In genomic region chr10:97684866-97685394, GRCh38 we compare ENCODE assay signal across 12 cellular contexts. TPM values are rescaled to one million over a fixed set of nuclear protein-coding genes. Genes with fewer than 3 reads are reported as not detected.
DNase-seq lines count a peak whose midpoint lies in the region; ATAC-seq and TF ChIP-seq lines count a peak whose summit lies in the region.
"Had no signal": no experiment of that assay in that cellular context is flagged by ENCODE, and none has a peak within 500 bp of the region (broad histone marks: within the 10 kb centered on the region; RNA-seq: fewer than 3 reads in every experiment).

No MANE protein-coding gene starts in this region.

- H3K9me3 Mint-ChIP-seq in neural crest cell, result no peaks in the 10 kb centered on the region
- H3K9me3 Mint-ChIP-seq: activated CD4-positive, alpha-beta T cell treated with anti-CD3 and anti-CD28 coated beads, Interleukin-2, amount 10 ng/mL, durations not matched to agents 7 days and 5 days had no signal

- H3K27ac ChIP-seq in ACC112 (ENCODE audit: low read depth, low read length), result peak overlapping the region; percentile 63
- H3K27ac ChIP-seq in KMS-11, result no peak overlapping the region
- peak overlapping the region; percentile 98 for H3K27ac ChIP-seq in epithelial cell of prostate
- H3K27ac ChIP-seq: C4-2B had no signal

- H3K27ac Mint-ChIP-seq in neural crest cell (ENCODE audit: unreplicated experiment), result no peak overlapping the region
- H3K27ac Mint-ChIP-seq: activated CD4-positive, alpha-beta T cell treated with anti-CD3 and anti-CD28 coated beads, Interleukin-2, amount 10 ng/mL, durations not matched to agents 7 days and 5 days had no signal

- H3K36me3 Mint-ChIP-seq in neural crest cell (ENCODE audit: low read depth), result no peaks in the 10 kb centered on the region

- peak overlapping the region; percentile 17; the same call in 1 of the 2 replicates for H3K4me2 ChIP-seq in KMS-11

- ATAC-seq in esophagus mucosa, result no peak

- H2AFZ ChIP-seq in ACC112 (ENCODE audit: low read length, unreplicated experiment), result no peak overlapping the region
- H2AFZ ChIP-seq in KMS-11 (ENCODE audit: low read depth), result no peak overlapping the region

- H3K27me3 ChIP-seq in ACC112 (ENCODE audit: insufficient read depth, low read length) (no peaks in the 10 kb centered on the region), KMS-11 (ENCODE audit: insufficient read depth, low read depth) (no peaks in the 10 kb centered on the region)

- peaks cover 44% of the 10 kb centered on the region for H3K79me2 ChIP-seq in ACC112 (ENCODE audit: control insufficient read depth, insufficient read depth, low read length, unreplicated experiment)
- H3K79me2 ChIP-seq in KMS-11 (ENCODE audit: insufficient read depth, low read depth), result no peaks in the 10 kb centered on the region

- H3K27me3 Mint-ChIP-seq in neural crest cell (ENCODE audit: low read depth), result no peaks in the 10 kb centered on the region
- H3K27me3 Mint-ChIP-seq: activated CD4-positive, alpha-beta T cell treated with anti-CD3 and anti-CD28 coated beads, Interleukin-2, amount 10 ng/mL, durations not matched to agents 7 days and 5 days had no signal

- no peak overlapping the region for H3K9ac ChIP-seq in KMS-11

- H3K4me3 ChIP-seq in ACC112 (ENCODE audit: low read depth, low read length) (peak overlapping the region; percentile 88), KMS-11 (IDR thresholded peaks at IDR 0.05; ENCODE audit: insufficient read depth, low read depth, low read length) (no peak overlapping the region)

- peak overlapping the region; percentile 57 for H3K4me3 Mint-ChIP-seq in neural crest cell
- H3K4me3 Mint-ChIP-seq: activated CD4-positive, alpha-beta T cell treated with anti-CD3 and anti-CD28 coated beads, Interleukin-2, amount 10 ng/mL, durations not matched to agents 7 days and 5 days had no signal

- no peaks in the 10 kb centered on the region for H4K20me1 ChIP-seq in KMS-11 (ENCODE audit: insufficient read depth)

- no peaks in the 10 kb centered on the region for H3K36me3 ChIP-seq in ACC112 (ENCODE audit: insufficient read depth, low read length)
- no peaks in the 10 kb centered on the region for H3K36me3 ChIP-seq in KMS-11 (ENCODE audit: insufficient read depth)

- TF ChIP-seq CTCF in KMS-11 (conservative IDR thresholded peaks at IDR 0.05; ENCODE audit: low read depth, low read length) (no peak), neural crest cell (conservative IDR thresholded peaks at IDR 0.05) (no peak)

- H3K4me1 Mint-ChIP-seq in neural crest cell, result peaks cover 18% of the 10 kb centered on the region

- in situ Hi-C loops in ACHN (cut with HindIII; ENCODE audit: low pct_ligation_motif_present, low pct_unique_long_range_greater_than_20kb, low sequenced_read_pairs), result no loop called here

- H3K4me1 ChIP-seq in ACC112 (ENCODE audit: control insufficient read depth, insufficient read depth, low read length, unreplicated experiment), result peaks cover 41% of the 10 kb centered on the region
- peaks cover 20% of the 10 kb centered on the region for H3K4me1 ChIP-seq in KMS-11 (ENCODE audit: low read depth, poor library complexity, severe bottlenecking)

- DNase-seq in epithelial cell of prostate (ENCODE audit: low read depth, low spot score) (no peak), neural crest cell (ENCODE audit: low read depth, low spot score) (no peak), COLO668 (lab: John Stamatoyannopoulos, UW; ENCODE audit: unreplicated experiment) (no peak), OCI-M1 (lab: John Stamatoyannopoulos, UW) (no peak), ACHN (no peak)
- DNase-seq: activated CD4-positive, alpha-beta T cell treated with anti-CD3 and anti-CD28 coated beads, Interleukin-2, amount 10 ng/mL, durations not matched to agents 7 days and 5 days; NCI-H2081 treated with DMSO at 0.1 percent for 48 hours; stimulated activated CD8-positive, alpha-beta memory T cell treated with anti-CD3 and anti-CD28 coated beads, Interleukin-4, amount 100 ng/mL, for 48 hours had no signal

RNA-seq across cellular contexts. Expression of gene AVPI1, which starts 2.1 kb away (rescaled TPM):
- total RNA-seq in neural crest cell (2.4 and 3.3 TPM in 2 replicates), esophagus mucosa (6.8 TPM)

RNA-seq across cellular contexts. Expression of gene MARVELD1, which starts 28.6 kb away (rescaled TPM):
- total RNA-seq in neural crest cell (52.3 and 52.8 TPM in 2 replicates), esophagus mucosa (12.1 TPM)

RNA-seq across cellular contexts. Expression of gene PI4K2A, which starts 44.5 kb away (rescaled TPM):
- total RNA-seq in neural crest cell (19.3 and 19.4 TPM in 2 replicates), esophagus mucosa (13.0 TPM)

RNA-seq across cellular contexts. Expression of gene MORN4, which starts 51.6 kb away (rescaled TPM):
- total RNA-seq in neural crest cell (25.9 and 27.2 TPM in 2 replicates), esophagus mucosa (1.9 TPM)

RNA-seq across cellular contexts. Expression of gene ZFYVE27, which starts 52.0 kb away (rescaled TPM):
- total RNA-seq in neural crest cell (24.6 and 26.9 TPM in 2 replicates), esophagus mucosa (10.7 TPM)
